ENCODE assay signal across 18 cellular contexts in genomic region chr1:87763498-87763897, GRCh38.
"Had no signal": no experiment of that assay in that cellular context is flagged by ENCODE, and none has a peak within 500 bp of the region (broad histone marks: within the 10 kb centered on the region; RNA-seq: fewer than 3 reads in every experiment).

No MANE protein-coding gene starts in this region.

- H3K4me3 ChIP-seq: left lung had no signal

- H3K4me1 Mint-ChIP-seq: activated T-helper 17 cell treated with anti-CD3 and anti-CD28 coated beads, Interleukin-2, amount 50 U/mL, for 72 hours had no signal

- H3K9me3 ChIP-seq: left lung, neutrophil had no signal

- H3K4me1 ChIP-seq: left lung had no signal

- ATAC-seq: activated T-helper 17 cell treated with anti-CD3 and anti-CD28 coated beads, Interleukin-2, amount 50 U/mL, for 72 hours; left lung; natural killer cell; stimulated activated naive CD8-positive, alpha-beta T cell treated with anti-CD3 and anti-CD28 coated beads, Interleukin-15, Interleukin-2, amounts not matched to agents 100 U/mL and 50 U/mL, for 24 hours had no signal

- H3K4me3 Mint-ChIP-seq: activated T-helper 17 cell treated with anti-CD3 and anti-CD28 coated beads, Interleukin-2, amount 50 U/mL, for 72 hours; natural killer cell; type B pancreatic cell had no signal

- H3K36me3 Mint-ChIP-seq: natural killer cell, type B pancreatic cell had no signal

- H3K27ac Mint-ChIP-seq: activated T-helper 17 cell treated with anti-CD3 and anti-CD28 coated beads, Interleukin-2, amount 50 U/mL, for 72 hours; natural killer cell; type B pancreatic cell had no signal

- DNase-seq: activated CD4-positive, CD25-positive, alpha-beta regulatory T cell treated with anti-CD3 and anti-CD28 coated beads, Interleukin-2, amount 50 U/mL, for 72 hours; activated naive CD4-positive, alpha-beta T cell treated with Interleukin-2 at 50 U/mL for 16 hours; dermis blood vessel endothelial cell; left lung; mammary epithelial cell; natural killer cell; posterior cingulate gyrus; retina; stimulated activated CD4-positive, alpha-beta T cell treated with anti-CD3 and anti-CD28 coated beads, Interleukin-4, amount 100 ng/mL, for 4 hours; stimulated activated CD8-positive, alpha-beta memory T cell treated with anti-CD3 and anti-CD28 coated beads, Interleukin-4, amount 100 ng/mL, for 48 hours; stimulated activated naive CD8-positive, alpha-beta T cell treated with anti-CD3 and anti-CD28 coated beads, Interleukin-15, Interleukin-2, amounts not matched to agents 100 U/mL and 50 U/mL, for 24 hours; T1000 had no signal

- H3K9me3 Mint-ChIP-seq: activated T-helper 17 cell treated with anti-CD3 and anti-CD28 coated beads, Interleukin-2, amount 50 U/mL, for 72 hours; natural killer cell; type B pancreatic cell had no signal

- H3K27me3 Mint-ChIP-seq: type B pancreatic cell had no signal

- H3K27ac ChIP-seq: left lung, neutrophil had no signal

- H3K27me3 ChIP-seq: left lung, neutrophil had no signal

- H3K36me3 ChIP-seq: left lung, neutrophil had no signal

- FAIRE-seq: astrocyte, bronchial epithelial cell, keratinocyte had no signal
